In genomic region chr11:44312876-44313275, GRCh38 we compare ENCODE assay signal across 17 cellular contexts. TPM values are rescaled to one million over a fixed set of nuclear protein-coding genes. Genes with fewer than 3 reads are reported as not detected.
DNase-seq lines count a peak whose midpoint lies in the region; ATAC-seq and TF ChIP-seq lines count a peak whose summit lies in the region.
"Had no signal": no experiment of that assay in that cellular context is flagged by ENCODE, and none has a peak within 500 bp of the region (broad histone marks: within the 10 kb centered on the region; RNA-seq: fewer than 3 reads in every experiment).

No MANE protein-coding gene starts in this region.

- H3K9ac ChIP-seq in iPS-15b (ENCODE audit: low read depth, low read length) (no peak overlapping the region), colonic mucosa (ENCODE audit: low read depth in 2 of 2, low read length in 2 of 2) (no peak overlapping the region)

- H3K9me3 ChIP-seq in HEK293 (ENCODE audit: control insufficient read depth, insufficient read depth, low read depth, low read length): no peaks in the 10 kb centered on the region
- no peaks in the 10 kb centered on the region for H3K9me3 ChIP-seq in iPS-15b (ENCODE audit: control insufficient read depth, insufficient read depth, low read length)
- H3K9me3 ChIP-seq in upper lobe of right lung: no peaks in the 10 kb centered on the region
- no peaks in the 10 kb centered on the region for H3K9me3 ChIP-seq in colonic mucosa

- H3K27ac ChIP-seq in HEK293 (ENCODE audit: extremely low read depth, low read depth, low read length) (no peak overlapping the region), upper lobe of right lung (no peak overlapping the region), colonic mucosa (no peak overlapping the region)

- intact Hi-C loops in upper lobe of right lung (cut with DNase I) (no loop called here), colonic mucosa (cut with DNase I) (no loop called here)

- H3K4me1 ChIP-seq in HEK293 (ENCODE audit: control insufficient read depth, insufficient read depth, low read length): peaks cover 3% of the 10 kb centered on the region; the same call in 1 of the 2 replicates
- H3K4me1 ChIP-seq in iPS-15b (ENCODE audit: control insufficient read depth, insufficient read depth, low read length): peaks cover 4% of the 10 kb centered on the region
- peaks cover 22% of the 10 kb centered on the region for H3K4me1 ChIP-seq in upper lobe of right lung
- H3K4me1 ChIP-seq in colonic mucosa: peaks cover 8% of the 10 kb centered on the region

- TF ChIP-seq CTCF in HEK293 (tag by site-specific recombination; IDR thresholded peaks at IDR 0.05) (no peak), upper lobe of right lung (IDR thresholded peaks at IDR 0.05) (no peak), colonic mucosa (IDR thresholded peaks at IDR 0.05) (no peak)

- H3K27me3 ChIP-seq in iPS-15b (ENCODE audit: control insufficient read depth, insufficient read depth, low read length): peaks cover 98% of the 10 kb centered on the region
- peaks cover 95% of the 10 kb centered on the region for H3K27me3 ChIP-seq in upper lobe of right lung
- H3K27me3 ChIP-seq in colonic mucosa: peaks cover 92% of the 10 kb centered on the region

- DNase-seq in DMS79 treated with DMSO at 0.1 percent for 48 hours (lab: John Stamatoyannopoulos, UW) (peak; percentile 63), upper lobe of right lung (peak; percentile 13), colonic mucosa (no peak)
- DNase-seq: C1 segment of cervical spinal cord; Calu3; CD4-positive, alpha-beta T cell; DMS 273 treated with DMSO at 0.1 percent for 48 hours; DND-41; GDM1; GOT3; HCEC 1CT had no signal

- no peaks in the 10 kb centered on the region for H3K36me3 ChIP-seq in HEK293 (ENCODE audit: control insufficient read depth in 2 of 2, insufficient read depth in 1 of 2, low read length in 2 of 2)
- H3K36me3 ChIP-seq in iPS-15b (ENCODE audit: control insufficient read depth, insufficient read depth, low read length): no peaks in the 10 kb centered on the region
- H3K36me3 ChIP-seq in upper lobe of right lung: no peaks in the 10 kb centered on the region
- H3K36me3 ChIP-seq in colonic mucosa: no peaks in the 10 kb centered on the region

- CTCF ChIA-PET in HEK293 (lab: Yijun Ruan, JAX): no interaction called here

- H3K4me3 ChIP-seq in HEK293 (ENCODE audit: low read depth, low read length) (no peak overlapping the region), iPS-15b (ENCODE audit: low read depth, low read length) (peak overlapping the region; percentile 30), upper lobe of right lung (no peak overlapping the region), colonic mucosa (no peak overlapping the region)

- POLR2A ChIA-PET in HEK293 (lab: Yijun Ruan, JAX): no interaction called here

- no peak for ATAC-seq in upper lobe of right lung
- no peak for ATAC-seq in HG03039 (IDR thresholded peaks at IDR 0.05; ENCODE audit: unreplicated experiment)
- ATAC-seq in HG03460 (IDR thresholded peaks at IDR 0.05; ENCODE audit: unreplicated experiment): no peak

TF ChIP-seq in HEK293, 187 proteins besides CTCF, POLR2A, EP300 and RAD21:
- TF ChIP-seq ZNF169 (tag by site-specific recombination; IDR thresholded peaks at IDR 0.05) (no peak), AEBP2 (tag by site-specific recombination; IDR thresholded peaks at IDR 0.05; ENCODE audit: borderline replicate concordance) (no peak), HOXA7 (CRISPR knock-in tag; IDR thresholded peaks at IDR 0.05; ENCODE audit: borderline replicate concordance) (no peak), ZNF394 (tag by site-specific recombination; IDR thresholded peaks at IDR 0.05; ENCODE audit: borderline replicate concordance) (no peak)
- TF ChIP-seq, protein P1, sequence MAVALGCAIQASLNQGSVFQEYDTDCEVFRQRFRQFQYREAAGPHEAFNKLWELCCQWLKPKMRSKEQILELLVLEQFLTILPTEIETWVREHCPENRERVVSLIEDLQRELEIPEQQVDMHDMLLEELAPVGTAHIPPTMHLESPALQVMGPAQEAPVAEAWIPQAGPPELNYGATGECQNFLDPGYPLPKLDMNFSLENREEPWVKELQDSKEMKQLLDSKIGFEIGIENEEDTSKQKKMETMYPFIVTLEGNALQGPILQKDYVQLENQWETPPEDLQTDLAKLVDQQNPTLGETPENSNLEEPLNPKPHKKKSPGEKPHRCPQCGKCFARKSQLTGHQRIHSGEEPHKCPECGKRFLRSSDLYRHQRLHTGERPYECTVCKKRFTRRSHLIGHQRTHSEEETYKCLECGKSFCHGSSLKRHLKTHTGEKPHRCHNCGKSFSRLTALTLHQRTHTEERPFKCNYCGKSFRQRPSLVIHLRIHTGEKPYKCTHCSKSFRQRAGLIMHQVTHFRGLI (tag by site-specific recombination; IDR thresholded peaks at IDR 0.05): peak; percentile 60; the same call in 1 of the 2 replicates

RNA-seq across cellular contexts. Expression of gene ALX4, which starts 2.9 kb away (rescaled TPM):
- total RNA-seq in upper lobe of right lung (not detected), colonic mucosa (not detected)
- total RNA-seq: B cell; Calu3; CD4-positive, alpha-beta T cell; HT1080 had no signal
